19 cellular contexts compared by ENCODE assay signal in the genomic region with DNA sequence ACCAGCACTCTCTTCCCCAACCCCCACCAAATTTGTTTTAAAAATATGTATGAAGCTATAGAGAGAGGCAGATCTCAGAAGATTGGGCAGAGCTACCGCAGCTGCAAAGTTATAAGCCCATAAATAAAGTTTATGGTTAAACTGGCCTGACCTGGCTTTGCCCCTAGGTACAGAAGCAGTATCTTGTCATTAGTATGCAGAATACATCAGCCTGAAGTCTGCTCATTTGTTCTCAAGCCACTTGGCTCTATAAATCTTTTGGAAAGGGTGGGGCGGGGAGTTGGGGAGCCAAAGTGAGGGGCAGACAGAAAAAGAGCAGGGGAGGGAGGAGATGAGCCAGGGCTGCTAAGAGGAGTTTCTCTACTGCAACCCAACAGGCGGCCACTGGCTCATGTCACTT.
DNase-seq lines count a peak whose midpoint lies in the region; ATAC-seq lines count a peak whose summit lies in the region.
"Had no signal": no experiment of that assay in that cellular context is flagged by ENCODE, and none has a peak within 500 bp of the region (broad histone marks: within the 10 kb centered on the region; RNA-seq: fewer than 3 reads in every experiment).

No MANE protein-coding gene starts in this region.

- peak; percentile 93 for ATAC-seq in left colon
- ATAC-seq: Panc1 had no signal

- intact Hi-C loops in left colon (cut with DNase I, micrococcal nuclease), result no loop called here

- in situ Hi-C loops in G401 (cut with HindIII; ENCODE audit: low sequenced_read_pairs), result no loop called here

- peak; percentile 8 for DNase-seq in G401 (ENCODE audit: low spot score)
- peak; percentile 65 to 70 for DNase-seq in NCI-H526 (lab: John Stamatoyannopoulos, UW)
- DNase-seq in left colon, result no peak
- DNase-seq in pons (ENCODE audit: low spot score), result peak; percentile 7
- DNase-seq in SHP77 (lab: John Stamatoyannopoulos, UW), result no peak
- no peak for DNase-seq in NCI-H1694 (lab: John Stamatoyannopoulos, UW)
- DNase-seq in NAMALWA (ENCODE audit: low spot score), result no peak
- DNase-seq: DMS53; GF-D8; HFFc6; IMR-90; NCI-H1048; NCI-H1417 treated with DMSO at 0.1 percent for 48 hours; NCI-H187 treated with DMSO at 0.1 percent for 48 hours; NCI-H748 treated with DMSO at 0.1 percent for 48 hours; NK-92 treated with Interleukin-12 subunit alpha and Interleukin-12 subunit beta, amount 100 ng/mL, for 24 hours; SJCRH30; T-helper 1 cell had no signal

Comparison
In these comparisons a context has a peak if more than half of its experiments do, and no peak if none do; other contexts are left out.
1. DNase-seq: peak in G401 (single experiment), NCI-H526 (2 of 2) and pons (single experiment); none in left colon (0 of 2), SHP77 (0 of 2), NCI-H1694 (single experiment) and NAMALWA (single experiment).